ENCODE assay signal across 22 cellular contexts in genomic region chr10:17547026-17547425, GRCh38.
DNase-seq lines count a peak whose midpoint lies in the region; ATAC-seq and TF ChIP-seq lines count a peak whose summit lies in the region.
"Had no signal": no experiment of that assay in that cellular context is flagged by ENCODE, and none has a peak within 500 bp of the region (broad histone marks: within the 10 kb centered on the region; RNA-seq: fewer than 3 reads in every experiment).

No MANE protein-coding gene starts in this region.

- H2AK9ac ChIP-seq in IMR-90 (replicated peaks; ENCODE audit: low read depth, low read length, poor library complexity) = no peak overlapping the region

- no peaks in the 10 kb centered on the region for H3K9me3 Mint-ChIP-seq in mesothelial cell of epicardium
- H3K9me3 Mint-ChIP-seq: CD8-positive, alpha-beta memory T cell had no signal

- H3K36me3 ChIP-seq in IMR-90 (ENCODE audit: control insufficient read depth, insufficient read depth, low read length) (no peaks in the 10 kb centered on the region), SK-N-SH (replicated peaks in 1 of 2; ENCODE audit: control insufficient read depth in 1 of 2, insufficient read depth in 2 of 2, low read length in 1 of 2) (no peaks in the 10 kb centered on the region)
- H3K36me3 ChIP-seq: BLaER1 treated with 17β-estradiol and CSF1 and Interleukin-3, amounts not matched to agents 10 nM and 100 nM had no signal

- H4K91ac ChIP-seq in IMR-90 (ENCODE audit: insufficient read depth, low read depth, low read length) = no peak overlapping the region

- H3K4me1 Mint-ChIP-seq in mesothelial cell of epicardium = peaks cover 27% of the 10 kb centered on the region

- H3K27me3 Mint-ChIP-seq in mesothelial cell of epicardium (ENCODE audit: low read depth) = no peaks in the 10 kb centered on the region

- H2BK15ac ChIP-seq in IMR-90 (ENCODE audit: low read depth, low read length) = no peak overlapping the region

- H3K79me2 ChIP-seq in SK-N-SH (ENCODE audit: insufficient read depth) = no peaks in the 10 kb centered on the region

- H2AFZ ChIP-seq in IMR-90 (replicated peaks; ENCODE audit: low read length, poor library complexity) (no peak overlapping the region), SK-N-SH (ENCODE audit: low read depth) (no peak overlapping the region)

- H2BK20ac ChIP-seq in IMR-90 (ENCODE audit: low read depth, low read length) = 0 out of 2 replicates have a peak overlapping the region, but pooled peaks have one; percentile 19

- no peak overlapping the region for H4K5ac ChIP-seq in IMR-90 (ENCODE audit: low read depth, low read length)

- CTCF ChIA-PET in IMR-90 (lab: Yijun Ruan, JAX) (no interaction called here), SK-N-SH (lab: Yijun Ruan, JAX) (no interaction called here)

- H3K36me3 Mint-ChIP-seq in mesothelial cell of epicardium = no peaks in the 10 kb centered on the region

- no peak overlapping the region for H3K27ac ChIP-seq in IMR-90 (ENCODE audit: insufficient read depth, low read length)
- H3K27ac ChIP-seq in SK-N-SH (ENCODE audit: low read depth in 2 of 2, low read length in 1 of 2) = no peak overlapping the region
- H3K27ac ChIP-seq in substantia nigra (ENCODE audit: low read depth, low read length, poor library complexity, severe bottlenecking) = no peak overlapping the region
- H3K27ac ChIP-seq: BLaER1 treated with 17β-estradiol and CSF1 and Interleukin-3, amounts not matched to agents 10 nM and 100 nM had no signal

- TF ChIP-seq EP300 in SK-N-SH (IDR thresholded peaks at IDR 0.05; ENCODE audit: borderline replicate concordance in 1 of 2, low read depth in 1 of 2, low read length in 1 of 2) = no peak

- H3K27ac Mint-ChIP-seq in mesothelial cell of epicardium = peak overlapping the region; percentile 34
- H3K27ac Mint-ChIP-seq: CD8-positive, alpha-beta memory T cell had no signal

- H3K9me1 ChIP-seq in IMR-90 (ENCODE audit: insufficient read depth, low read length) = no peaks in the 10 kb centered on the region

- H3K27me3 ChIP-seq in IMR-90 (ENCODE audit: control insufficient read depth, insufficient read depth, low read length) (peaks cover 2% of the 10 kb centered on the region; the same call in 1 of the 2 replicates), SK-N-SH (ENCODE audit: insufficient read depth) (no peaks in the 10 kb centered on the region)
- H3K27me3 ChIP-seq: BLaER1 treated with 17β-estradiol and CSF1 and Interleukin-3, amounts not matched to agents 10 nM and 100 nM had no signal

- intact Hi-C loops in IMR-90 (cut with micrococcal nuclease) = no loop called here

- H3K9me2 ChIP-seq in SK-N-SH = no peaks in the 10 kb centered on the region

- dilution Hi-C loops in IMR-90 (cut with HindIII; ENCODE audit: low sequenced_read_pairs, unreplicated experiment) = no loop called here

- peak overlapping the region; percentile 33; the same call in 1 of the 2 replicates for H3K23ac ChIP-seq in IMR-90 (ENCODE audit: low read depth, low read length)

- no peak overlapping the region for H3K4me3 Mint-ChIP-seq in mesothelial cell of epicardium
- H3K4me3 Mint-ChIP-seq: CD8-positive, alpha-beta memory T cell; IgD-negative memory B cell had no signal

- BruUV-seq in IMR-90 (replicated peaks; lab: Mats Ljungman, UMichigan) = no TSS peak

- H4K20me1 ChIP-seq in IMR-90 (ENCODE audit: insufficient read depth, low read length) = peaks cover 4% of the 10 kb centered on the region
- H4K20me1 ChIP-seq in SK-N-SH (ENCODE audit: insufficient read depth) = no peaks in the 10 kb centered on the region

- H3K9ac ChIP-seq in IMR-90 (ENCODE audit: low read depth, low read length) = no peak overlapping the region
- no peak overlapping the region for H3K9ac ChIP-seq in SK-N-SH
- H3K9ac ChIP-seq: BLaER1 treated with 17β-estradiol and CSF1 and Interleukin-3, amounts not matched to agents 10 nM and 100 nM had no signal

- no peak overlapping the region for H3K4ac ChIP-seq in IMR-90 (ENCODE audit: low read depth, low read length)

- no peak for TF ChIP-seq RAD21 in IMR-90 (IDR thresholded peaks at IDR 0.05; ENCODE audit: low read length)
- TF ChIP-seq RAD21 in SK-N-SH (IDR thresholded peaks at IDR 0.05; ENCODE audit: low read length) = no peak

- H4K8ac ChIP-seq in IMR-90 (ENCODE audit: low read depth in 2 of 2, low read length in 2 of 2) = no peak overlapping the region

- H2BK120ac ChIP-seq in IMR-90 (ENCODE audit: low read depth, low read length) = no peak overlapping the region

- H3K56ac ChIP-seq in IMR-90 (ENCODE audit: extremely low read depth, insufficient read depth, low read length) = no peak overlapping the region

- no peaks in the 10 kb centered on the region for H3K4me1 ChIP-seq in IMR-90 (ENCODE audit: control insufficient read depth, insufficient read depth, low read length)
- H3K4me1 ChIP-seq in SK-N-SH (ENCODE audit: control insufficient read depth in 1 of 2, insufficient read depth in 2 of 2, low read depth in 1 of 2, low read length in 1 of 2) = no peaks in the 10 kb centered on the region
- H3K4me1 ChIP-seq: BLaER1 treated with 17β-estradiol and CSF1 and Interleukin-3, amounts not matched to agents 10 nM and 100 nM had no signal

- no peaks in the 10 kb centered on the region for H3K79me1 ChIP-seq in IMR-90 (ENCODE audit: low read depth in 1 of 2, low read length in 2 of 2)

- DNase-seq in AG08395 (ENCODE audit: low spot score) = peak; percentile 30
- DNase-seq in IMR-90 = no peak
- DNase-seq in astrocyte of the spinal cord (ENCODE audit: low read depth, low spot score) = peak; percentile 27
- no peak for DNase-seq in mesothelial cell of epicardium (ENCODE audit: low spot score in 2 of 2, unreplicated experiment in 2 of 2)
- no peak for DNase-seq in SK-N-SH
- no peak for DNase-seq in substantia nigra (lab: John Stamatoyannopoulos, UW)
- DNase-seq: 8988T; CD8-positive, alpha-beta memory T cell; DMS79 treated with DMSO at 0.1 percent for 48 hours; GDM1; Kasumi-1; MM.1S; NCI-H2029 treated with DMSO at 0.1 percent for 48 hours; NCI-H2171 treated with DMSO at 0.1 percent for 48 hours; NCI-H446 treated with DMSO at 0.1 percent for 48 hours; RPMI8226; SIG-M5 had no signal

- POLR2A ChIA-PET in IMR-90 (lab: Charles Lee; ENCODE audit: unreplicated experiment) = no interaction called here
- POLR2A ChIA-PET in SK-N-SH (lab: Yijun Ruan, JAX) = no interaction called here

- no peak overlapping the region for H2BK5ac ChIP-seq in IMR-90 (ENCODE audit: low read depth, low read length, poor library complexity, severe bottlenecking)

- no peaks in the 10 kb centered on the region for H3F3A ChIP-seq in SK-N-SH (replicated peaks; ENCODE audit: insufficient read depth)

- in situ Hi-C loops in IMR-90 (cut with MboI; ENCODE audit: low sequenced_read_pairs) = no loop called here
- in situ Hi-C loops in astrocyte of the spinal cord (cut with HindIII; ENCODE audit: low sequenced_read_pairs) = no loop called here

- TF ChIP-seq POLR2A in IMR-90 (IDR thresholded peaks at IDR 0.05; ENCODE audit: low read depth, low read length) = no peak

- WGBS in IMR-90 (ENCODE audit: extremely low coverage in 2 of 2, insufficient read length in 1 of 2), 2 experiments = 100% methylated on average over 1 of the region's 2 CpGs; no CpG with 5 or more reads in 1 of the 2 experiments
- WGBS in SK-N-SH (ENCODE audit: low lambda C conversion rate) = 81% methylated on average over 2 of the region's 2 CpGs

- ATAC-seq in IMR-90 (ENCODE audit: low read depth) (no peak), GM21786 (IDR thresholded peaks at IDR 0.05; ENCODE audit: unreplicated experiment) (no peak), GM21576 (IDR thresholded peaks at IDR 0.05; ENCODE audit: unreplicated experiment) (no peak)
- ATAC-seq: HCT116 had no signal

- no peak overlapping the region for H3K4me2 ChIP-seq in IMR-90 (ENCODE audit: low read depth, low read length)
- no peak overlapping the region for H3K4me2 ChIP-seq in SK-N-SH
- H3K4me2 ChIP-seq: BLaER1 treated with 17β-estradiol and CSF1 and Interleukin-3, amounts not matched to agents 10 nM and 100 nM had no signal

- no peak overlapping the region for H3K4me3 ChIP-seq in IMR-90 (ENCODE audit: insufficient read depth, low read depth, low read length)
- H3K4me3 ChIP-seq in astrocyte of the spinal cord (ENCODE audit: low read depth, low read length) = no peak overlapping the region
- H3K4me3 ChIP-seq in SK-N-SH (ENCODE audit: low read depth in 2 of 2, low read length in 1 of 2) = no peak overlapping the region
- H3K4me3 ChIP-seq: BLaER1 treated with 17β-estradiol and CSF1 and Interleukin-3, amounts not matched to agents 10 nM and 100 nM had no signal

- H2AK5ac ChIP-seq in IMR-90 (ENCODE audit: low read depth, low read length) = peak overlapping the region; percentile 4; the same call in 1 of the 2 replicates

- H3K14ac ChIP-seq in IMR-90 (replicated peaks; ENCODE audit: low read depth, low read length) = no peak overlapping the region

- H3K9me3 ChIP-seq in IMR-90 (ENCODE audit: control insufficient read depth, insufficient read depth, low read length) (no peaks in the 10 kb centered on the region), SK-N-SH (no peaks in the 10 kb centered on the region)

- TF ChIP-seq CTCF in IMR-90 (conservative IDR thresholded peaks at IDR 0.05; ENCODE audit: low read depth, low read length) = no peak
- TF ChIP-seq CTCF in astrocyte of the spinal cord (IDR thresholded peaks at IDR 0.05; ENCODE audit: low read depth, low read length) = no peak
- TF ChIP-seq CTCF in mesothelial cell of epicardium (IDR thresholded peaks at IDR 0.05; ENCODE audit: unreplicated experiment) = no peak
- no peak for TF ChIP-seq CTCF in SK-N-SH (IDR thresholded peaks at IDR 0.05)

- H3K18ac ChIP-seq in IMR-90 (ENCODE audit: low read depth, low read length) = no peak overlapping the region

TF ChIP-seq in IMR-90, 13 proteins besides CTCF, POLR2A, EP300 and RAD21 (continues in another document):
- TF ChIP-seq MAZ (IDR thresholded peaks at IDR 0.05; ENCODE audit: borderline replicate concordance, low read depth, low read length) (no peak), FOS (IDR thresholded peaks at IDR 0.05; ENCODE audit: low read depth, low read length) (no peak), BHLHE40 (IDR thresholded peaks at IDR 0.05; ENCODE audit: low read depth, low read length) (no peak), RFX5 (IDR thresholded peaks at IDR 0.05; ENCODE audit: low read depth, low read length) (no peak), NFE2L2 (IDR thresholded peaks at IDR 0.05; ENCODE audit: low read depth, low read length) (no peak), CHD1 (IDR thresholded peaks at IDR 0.05; ENCODE audit: low read depth, low read length) (no peak), SMC3 (IDR thresholded peaks at IDR 0.05; ENCODE audit: low read depth, low read length) (no peak)

Comparison
In these comparisons a context has a peak if more than half of its experiments do, and no peak if none do; other contexts are left out.
1. DNase-seq: peak in AG08395 (single experiment) and astrocyte of the spinal cord (single experiment); none in IMR-90 (single experiment), mesothelial cell of epicardium (0 of 2), SK-N-SH (single experiment) and substantia nigra (0 of 49).